1 cellular context compared by ENCODE assay signal in the genomic region with DNA sequence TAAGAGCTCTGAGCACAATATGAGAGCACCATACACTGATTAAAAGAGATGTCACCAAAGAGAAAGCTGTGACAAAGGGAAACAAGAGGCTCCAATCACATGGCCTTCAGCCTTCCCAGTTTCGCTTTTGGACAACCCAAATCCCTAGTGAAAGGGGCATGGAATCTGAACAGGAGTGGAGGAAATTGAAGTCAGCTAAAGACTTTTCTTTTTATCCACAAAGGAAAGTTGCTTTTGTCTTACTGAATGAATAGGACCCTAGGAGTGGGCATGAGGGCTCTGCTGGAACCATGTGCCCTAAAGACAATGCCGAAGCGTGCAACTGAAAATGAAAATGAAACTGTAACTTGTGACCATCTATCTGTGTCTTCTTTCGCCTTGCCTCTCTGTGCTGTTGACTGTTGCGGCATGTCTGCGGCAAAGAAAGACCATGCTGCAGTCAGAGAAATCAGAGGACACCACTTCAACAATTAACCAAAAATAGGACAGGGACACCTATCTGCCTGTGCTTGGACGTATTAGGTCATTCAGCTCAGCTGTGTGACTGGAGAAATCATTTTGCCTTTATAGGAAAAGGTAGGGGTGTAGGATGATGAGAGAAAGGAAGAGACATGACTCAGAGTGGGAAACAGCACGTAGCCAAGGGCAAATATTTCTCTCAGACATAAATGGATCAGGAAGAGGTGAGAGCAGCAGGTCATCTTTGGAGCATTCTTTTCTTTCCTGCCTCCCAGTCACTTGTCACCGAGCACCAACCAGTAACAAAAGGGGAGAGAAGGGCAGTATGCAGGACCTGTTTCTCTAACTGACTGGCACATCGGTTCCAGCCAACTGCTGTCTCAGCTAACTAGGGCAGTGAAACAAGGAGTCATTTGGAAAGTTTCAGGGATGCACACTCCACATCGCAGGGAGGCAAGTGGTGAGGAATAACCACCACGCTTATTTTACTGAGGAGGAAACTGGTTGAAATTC.
TF ChIP-seq lines count a peak whose summit lies in the region.

No MANE protein-coding gene starts in this region.

TF ChIP-seq in HepG2, 621 proteins besides CTCF, POLR2A, EP300 and RAD21 (continues in another document):
- TF ChIP-seq GPN1 (CRISPR knock-in tag; IDR thresholded peaks at IDR 0.05; ENCODE audit: borderline replicate concordance) (no peak), ZFP82 (CRISPR knock-in tag; IDR thresholded peaks at IDR 0.05; ENCODE audit: borderline replicate concordance) (no peak), HCFC1 (IDR thresholded peaks at IDR 0.05; ENCODE audit: low read depth, low read length) (no peak), ZNF766 (CRISPR knock-in tag; IDR thresholded peaks at IDR 0.05; ENCODE audit: borderline replicate concordance) (no peak), TGIF2 (CRISPR knock-in tag; IDR thresholded peaks at IDR 0.05) (peak; percentile 33; the same call in 1 of the 2 replicates), ATF7 (IDR thresholded peaks at IDR 0.05) (no peak), ATF7 (CRISPR knock-in tag; IDR thresholded peaks at IDR 0.05) (no peak), MAFK (conservative IDR thresholded peaks at IDR 0.05 in 1 of 2, IDR thresholded peaks at IDR 0.05 in 1 of 2; ENCODE audit: low read length in 2 of 2) (no peak), ZNF292 (CRISPR knock-in tag; IDR thresholded peaks at IDR 0.05; ENCODE audit: borderline replicate concordance, low read depth) (0 out of 2 replicates have a peak, but pooled peaks have one; percentile 15), NCOA1 (CRISPR knock-in tag; IDR thresholded peaks at IDR 0.05) (no peak), ZNF724P (CRISPR knock-in tag; IDR thresholded peaks at IDR 0.05; ENCODE audit: borderline replicate concordance) (no peak), SMARCC2 (IDR thresholded peaks at IDR 0.05) (no peak), ZC3H13 (CRISPR knock-in tag; IDR thresholded peaks at IDR 0.05) (no peak), ZFAT (CRISPR knock-in tag; conservative IDR thresholded peaks at IDR 0.05) (no peak), ZNF121 (CRISPR knock-in tag; IDR thresholded peaks at IDR 0.05) (no peak), HHEX (CRISPR knock-in tag; IDR thresholded peaks at IDR 0.05) (no peak), IRF2 (CRISPR knock-in tag; IDR thresholded peaks at IDR 0.05) (peak; percentile 93), SOX6 (IDR thresholded peaks at IDR 0.05) (no peak), SOX6 (CRISPR knock-in tag; IDR thresholded peaks at IDR 0.05) (peak; percentile 41; the same call in 1 of the 2 replicates), ZNF660 (CRISPR knock-in tag; IDR thresholded peaks at IDR 0.05; ENCODE audit: borderline replicate concordance, low read depth) (no peak), FOXM1 (CRISPR knock-in tag; IDR thresholded peaks at IDR 0.05) (no peak), ZNF451 (CRISPR knock-in tag; IDR thresholded peaks at IDR 0.05) (no peak), MAF1 (CRISPR knock-in tag; IDR thresholded peaks at IDR 0.05; ENCODE audit: borderline replicate concordance) (no peak), GZF1 (CRISPR knock-in tag; IDR thresholded peaks at IDR 0.05) (no peak), HDAC1 (CRISPR knock-in tag; IDR thresholded peaks at IDR 0.05) (no peak), KLF9 (CRISPR knock-in tag; IDR thresholded peaks at IDR 0.05; ENCODE audit: low read depth) (no peak), ASH2L (IDR thresholded peaks at IDR 0.05; ENCODE audit: insufficient read length, low read depth, low read length) (peak; percentile 15), HNRNPLL (IDR thresholded peaks at IDR 0.05; ENCODE audit: low read depth, low read length, poor library complexity, severe bottlenecking) (no peak), AHR (CRISPR knock-in tag; IDR thresholded peaks at IDR 0.05) (no peak), ZNF260 (CRISPR knock-in tag; IDR thresholded peaks at IDR 0.05; ENCODE audit: borderline replicate concordance, low read depth) (no peak), YY1 (IDR thresholded peaks at IDR 0.05; ENCODE audit: insufficient read depth, insufficient replicate concordance, low read depth, low read length) (no peak), CREM (IDR thresholded peaks at IDR 0.05) (no peak), CREM (CRISPR knock-in tag; IDR thresholded peaks at IDR 0.05) (no peak), BCL6 (CRISPR knock-in tag; IDR thresholded peaks at IDR 0.05) (0 out of 2 replicates have a peak, but pooled peaks have one; percentile 13), MLLT10 (CRISPR knock-in tag; IDR thresholded peaks at IDR 0.05) (no peak)
- TF ChIP-seq, protein P1, sequence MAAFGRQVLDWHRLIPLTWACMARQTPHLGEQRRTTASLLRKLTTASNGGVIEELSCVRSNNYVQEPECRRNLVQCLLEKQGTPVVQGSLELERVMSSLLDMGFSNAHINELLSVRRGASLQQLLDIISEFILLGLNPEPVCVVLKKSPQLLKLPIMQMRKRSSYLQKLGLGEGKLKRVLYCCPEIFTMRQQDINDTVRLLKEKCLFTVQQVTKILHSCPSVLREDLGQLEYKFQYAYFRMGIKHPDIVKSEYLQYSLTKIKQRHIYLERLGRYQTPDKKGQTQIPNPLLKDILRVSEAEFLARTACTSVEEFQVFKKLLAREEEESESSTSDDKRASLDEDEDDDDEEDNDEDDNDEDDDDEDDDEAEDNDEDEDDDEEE (CRISPR knock-in tag; IDR thresholded peaks at IDR 0.05): peak; percentile 25; the same call in 1 of the 2 replicates
- TF ChIP-seq, protein P2, sequence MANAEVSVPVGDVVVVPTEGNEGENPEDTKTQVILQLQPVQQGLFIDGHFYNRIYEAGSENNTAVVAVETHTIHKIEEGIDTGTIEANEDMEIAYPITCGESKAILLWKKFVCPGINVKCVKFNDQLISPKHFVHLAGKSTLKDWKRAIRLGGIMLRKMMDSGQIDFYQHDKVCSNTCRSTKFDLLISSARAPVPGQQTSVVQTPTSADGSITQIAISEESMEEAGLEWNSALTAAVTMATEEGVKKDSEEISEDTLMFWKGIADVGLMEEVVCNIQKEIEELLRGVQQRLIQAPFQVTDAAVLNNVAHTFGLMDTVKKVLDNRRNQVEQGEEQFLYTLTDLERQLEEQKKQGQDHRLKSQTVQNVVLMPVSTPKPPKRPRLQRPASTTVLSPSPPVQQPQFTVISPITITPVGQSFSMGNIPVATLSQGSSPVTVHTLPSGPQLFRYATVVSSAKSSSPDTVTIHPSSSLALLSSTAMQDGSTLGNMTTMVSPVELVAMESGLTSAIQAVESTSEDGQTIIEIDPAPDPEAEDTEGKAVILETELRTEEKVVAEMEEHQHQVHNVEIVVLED (CRISPR knock-in tag; IDR thresholded peaks at IDR 0.05; ENCODE audit: borderline replicate concordance): no peak
- TF ChIP-seq, protein P3, sequence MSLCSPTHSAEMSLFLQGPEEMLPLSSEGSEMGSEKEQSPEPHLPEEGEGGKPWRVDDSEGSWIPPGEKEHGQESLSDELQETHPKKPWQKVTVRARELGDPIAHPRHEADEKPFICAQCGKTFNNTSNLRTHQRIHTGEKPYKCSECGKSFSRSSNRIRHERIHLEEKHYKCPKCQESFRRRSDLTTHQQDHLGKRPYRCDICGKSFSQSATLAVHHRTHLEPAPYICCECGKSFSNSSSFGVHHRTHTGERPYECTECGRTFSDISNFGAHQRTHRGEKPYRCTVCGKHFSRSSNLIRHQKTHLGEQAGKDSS (CRISPR knock-in tag; IDR thresholded peaks at IDR 0.05; ENCODE audit: borderline replicate concordance, low read depth): no peak
- TF ChIP-seq, protein P4, sequence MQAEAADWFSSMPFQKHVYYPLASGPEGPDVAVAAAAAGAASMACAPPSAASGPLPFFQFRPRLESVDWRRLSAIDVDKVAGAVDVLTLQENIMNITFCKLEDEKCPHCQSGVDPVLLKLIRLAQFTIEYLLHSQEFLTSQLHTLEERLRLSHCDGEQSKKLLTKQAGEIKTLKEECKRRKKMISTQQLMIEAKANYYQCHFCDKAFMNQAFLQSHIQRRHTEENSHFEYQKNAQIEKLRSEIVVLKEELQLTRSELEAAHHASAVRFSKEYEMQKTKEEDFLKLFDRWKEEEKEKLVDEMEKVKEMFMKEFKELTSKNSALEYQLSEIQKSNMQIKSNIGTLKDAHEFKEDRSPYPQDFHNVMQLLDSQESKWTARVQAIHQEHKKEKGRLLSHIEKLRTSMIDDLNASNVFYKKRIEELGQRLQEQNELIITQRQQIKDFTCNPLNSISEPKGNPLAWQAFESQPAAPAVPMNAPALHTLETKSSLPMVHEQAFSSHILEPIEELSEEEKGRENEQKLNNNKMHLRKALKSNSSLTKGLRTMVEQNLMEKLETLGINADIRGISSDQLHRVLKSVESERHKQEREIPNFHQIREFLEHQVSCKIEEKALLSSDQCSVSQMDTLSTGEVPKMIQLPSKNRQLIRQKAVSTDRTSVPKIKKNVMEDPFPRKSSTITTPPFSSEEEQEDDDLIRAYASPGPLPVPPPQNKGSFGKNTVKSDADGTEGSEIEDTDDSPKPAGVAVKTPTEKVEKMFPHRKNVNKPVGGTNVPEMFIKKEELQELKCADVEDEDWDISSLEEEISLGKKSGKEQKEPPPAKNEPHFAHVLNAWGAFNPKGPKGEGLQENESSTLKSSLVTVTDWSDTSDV (CRISPR knock-in tag; IDR thresholded peaks at IDR 0.05): no peak
- TF ChIP-seq, protein P5, sequence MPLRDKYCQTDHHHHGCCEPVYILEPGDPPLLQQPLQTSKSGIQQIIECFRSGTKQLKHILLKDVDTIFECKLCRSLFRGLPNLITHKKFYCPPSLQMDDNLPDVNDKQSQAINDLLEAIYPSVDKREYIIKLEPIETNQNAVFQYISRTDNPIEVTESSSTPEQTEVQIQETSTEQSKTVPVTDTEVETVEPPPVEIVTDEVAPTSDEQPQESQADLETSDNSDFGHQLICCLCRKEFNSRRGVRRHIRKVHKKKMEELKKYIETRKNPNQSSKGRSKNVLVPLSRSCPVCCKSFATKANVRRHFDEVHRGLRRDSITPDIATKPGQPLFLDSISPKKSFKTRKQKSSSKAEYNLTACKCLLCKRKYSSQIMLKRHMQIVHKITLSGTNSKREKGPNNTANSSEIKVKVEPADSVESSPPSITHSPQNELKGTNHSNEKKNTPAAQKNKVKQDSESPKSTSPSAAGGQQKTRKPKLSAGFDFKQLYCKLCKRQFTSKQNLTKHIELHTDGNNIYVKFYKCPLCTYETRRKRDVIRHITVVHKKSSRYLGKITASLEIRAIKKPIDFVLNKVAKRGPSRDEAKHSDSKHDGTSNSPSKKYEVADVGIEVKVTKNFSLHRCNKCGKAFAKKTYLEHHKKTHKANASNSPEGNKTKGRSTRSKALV (CRISPR knock-in tag; IDR thresholded peaks at IDR 0.05): no peak
- TF ChIP-seq, protein P6, sequence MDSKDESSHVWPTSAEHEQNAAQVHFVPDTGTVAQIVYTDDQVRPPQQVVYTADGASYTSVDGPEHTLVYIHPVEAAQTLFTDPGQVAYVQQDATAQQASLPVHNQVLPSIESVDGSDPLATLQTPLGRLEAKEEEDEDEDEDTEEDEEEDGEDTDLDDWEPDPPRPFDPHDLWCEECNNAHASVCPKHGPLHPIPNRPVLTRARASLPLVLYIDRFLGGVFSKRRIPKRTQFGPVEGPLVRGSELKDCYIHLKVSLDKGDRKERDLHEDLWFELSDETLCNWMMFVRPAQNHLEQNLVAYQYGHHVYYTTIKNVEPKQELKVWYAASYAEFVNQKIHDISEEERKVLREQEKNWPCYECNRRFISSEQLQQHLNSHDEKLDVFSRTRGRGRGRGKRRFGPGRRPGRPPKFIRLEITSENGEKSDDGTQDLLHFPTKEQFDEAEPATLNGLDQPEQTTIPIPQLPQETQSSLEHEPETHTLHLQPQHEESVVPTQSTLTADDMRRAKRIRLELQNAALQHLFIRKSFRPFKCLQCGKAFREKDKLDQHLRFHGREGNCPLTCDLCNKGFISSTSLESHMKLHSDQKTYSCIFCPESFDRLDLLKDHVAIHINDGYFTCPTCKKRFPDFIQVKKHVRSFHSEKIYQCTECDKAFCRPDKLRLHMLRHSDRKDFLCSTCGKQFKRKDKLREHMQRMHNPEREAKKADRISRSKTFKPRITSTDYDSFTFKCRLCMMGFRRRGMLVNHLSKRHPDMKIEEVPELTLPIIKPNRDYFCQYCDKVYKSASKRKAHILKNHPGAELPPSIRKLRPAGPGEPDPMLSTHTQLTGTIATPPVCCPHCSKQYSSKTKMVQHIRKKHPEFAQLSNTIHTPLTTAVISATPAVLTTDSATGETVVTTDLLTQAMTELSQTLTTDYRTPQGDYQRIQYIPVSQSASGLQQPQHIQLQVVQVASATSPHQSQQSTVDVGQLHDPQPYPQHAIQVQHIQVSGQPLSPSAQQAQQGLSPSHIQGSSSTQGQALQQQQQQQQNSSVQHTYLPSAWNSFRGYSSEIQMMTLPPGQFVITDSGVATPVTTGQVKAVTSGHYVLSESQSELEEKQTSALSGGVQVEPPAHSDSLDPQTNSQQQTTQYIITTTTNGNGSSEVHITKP (CRISPR knock-in tag; IDR thresholded peaks at IDR 0.05; ENCODE audit: low read depth): no peak
- TF ChIP-seq, protein P7, sequence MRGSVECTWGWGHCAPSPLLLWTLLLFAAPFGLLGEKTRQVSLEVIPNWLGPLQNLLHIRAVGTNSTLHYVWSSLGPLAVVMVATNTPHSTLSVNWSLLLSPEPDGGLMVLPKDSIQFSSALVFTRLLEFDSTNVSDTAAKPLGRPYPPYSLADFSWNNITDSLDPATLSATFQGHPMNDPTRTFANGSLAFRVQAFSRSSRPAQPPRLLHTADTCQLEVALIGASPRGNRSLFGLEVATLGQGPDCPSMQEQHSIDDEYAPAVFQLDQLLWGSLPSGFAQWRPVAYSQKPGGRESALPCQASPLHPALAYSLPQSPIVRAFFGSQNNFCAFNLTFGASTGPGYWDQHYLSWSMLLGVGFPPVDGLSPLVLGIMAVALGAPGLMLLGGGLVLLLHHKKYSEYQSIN (CRISPR knock-in tag; IDR thresholded peaks at IDR 0.05; ENCODE audit: borderline replicate concordance): no peak
- TF ChIP-seq, protein P8, sequence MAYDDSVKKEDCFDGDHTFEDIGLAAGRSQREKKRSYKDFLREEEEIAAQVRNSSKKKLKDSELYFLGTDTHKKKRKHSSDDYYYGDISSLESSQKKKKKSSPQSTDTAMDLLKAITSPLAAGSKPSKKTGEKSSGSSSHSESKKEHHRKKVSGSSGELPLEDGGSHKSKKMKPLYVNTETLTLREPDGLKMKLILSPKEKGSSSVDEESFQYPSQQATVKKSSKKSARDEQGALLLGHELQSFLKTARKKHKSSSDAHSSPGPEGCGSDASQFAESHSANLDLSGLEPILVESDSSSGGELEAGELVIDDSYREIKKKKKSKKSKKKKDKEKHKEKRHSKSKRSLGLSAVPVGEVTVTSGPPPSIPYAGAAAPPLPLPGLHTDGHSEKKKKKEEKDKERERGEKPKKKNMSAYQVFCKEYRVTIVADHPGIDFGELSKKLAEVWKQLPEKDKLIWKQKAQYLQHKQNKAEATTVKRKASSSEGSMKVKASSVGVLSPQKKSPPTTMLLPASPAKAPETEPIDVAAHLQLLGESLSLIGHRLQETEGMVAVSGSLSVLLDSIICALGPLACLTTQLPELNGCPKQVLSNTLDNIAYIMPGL (CRISPR knock-in tag; IDR thresholded peaks at IDR 0.05; ENCODE audit: borderline replicate concordance in 1 of 2, low read depth in 1 of 2): no peak
- TF ChIP-seq, protein P9, sequence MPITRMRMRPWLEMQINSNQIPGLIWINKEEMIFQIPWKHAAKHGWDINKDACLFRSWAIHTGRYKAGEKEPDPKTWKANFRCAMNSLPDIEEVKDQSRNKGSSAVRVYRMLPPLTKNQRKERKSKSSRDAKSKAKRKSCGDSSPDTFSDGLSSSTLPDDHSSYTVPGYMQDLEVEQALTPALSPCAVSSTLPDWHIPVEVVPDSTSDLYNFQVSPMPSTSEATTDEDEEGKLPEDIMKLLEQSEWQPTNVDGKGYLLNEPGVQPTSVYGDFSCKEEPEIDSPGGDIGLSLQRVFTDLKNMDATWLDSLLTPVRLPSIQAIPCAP (CRISPR knock-in tag; IDR thresholded peaks at IDR 0.05; ENCODE audit: low read depth): peak; percentile 95; the same call in 1 of the 2 replicates
